Comparison of ENCODE assay signal across 10 cellular contexts in the genomic region with DNA sequence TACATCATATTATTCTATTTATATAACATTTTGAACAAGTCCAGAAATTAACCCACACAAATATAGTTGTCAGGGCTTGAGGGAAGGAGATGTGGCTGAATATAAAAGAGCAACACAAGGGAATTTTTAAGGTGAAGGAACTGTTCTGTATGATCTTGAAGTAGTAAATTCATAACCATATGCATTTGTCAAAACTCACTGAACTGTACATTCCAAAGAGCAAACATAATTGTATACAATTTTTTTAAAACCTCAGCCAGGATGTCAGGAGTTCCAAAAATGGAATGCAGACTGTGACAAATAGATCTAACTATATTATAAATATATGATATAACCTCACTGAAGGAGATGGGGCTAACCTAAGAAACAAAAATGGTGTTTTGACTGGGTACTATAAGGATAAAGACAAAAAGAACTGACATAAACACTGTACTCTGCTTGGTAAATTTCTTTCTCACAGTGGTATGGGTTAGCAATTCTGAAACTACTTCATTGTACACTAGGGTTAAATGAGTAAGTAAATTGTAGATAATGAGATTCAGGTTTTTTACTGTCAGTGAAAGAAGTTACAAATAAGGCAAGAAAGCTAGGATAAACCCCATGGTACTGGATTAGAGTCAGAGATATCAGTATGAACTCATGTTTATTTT. TPM values are rescaled to one million over a fixed set of nuclear protein-coding genes. Genes with fewer than 3 reads are reported as not detected.
DNase-seq lines count a peak whose midpoint lies in the region; ATAC-seq, FAIRE-seq and TF ChIP-seq lines count a peak whose summit lies in the region.
"Had no signal": no experiment of that assay in that cellular context is flagged by ENCODE, and none has a peak within 500 bp of the region (broad histone marks: within the 10 kb centered on the region; RNA-seq: fewer than 3 reads in every experiment).

No MANE protein-coding gene starts in this region.

- no peak overlapping the region for H3K4me3 ChIP-seq in upper lobe of right lung
- H3K4me3 ChIP-seq in naive thymus-derived CD4-positive, alpha-beta T cell (ENCODE audit: low read length): no peak overlapping the region

- H3K4me1 Mint-ChIP-seq in activated T-helper 2 cell treated with anti-CD3 and anti-CD28 coated beads, Interferon-gamma antibody, Interleukin-2, Interleukin-4, amounts not matched to agents 10 μg/mL and 5 μg/mL and 100 μg/mL, durations not matched to agents 14 hours and 24 hours and 36 hours (ENCODE audit: low read depth): peaks cover 35% of the 10 kb centered on the region
- H3K4me1 Mint-ChIP-seq in naive thymus-derived CD4-positive, alpha-beta T cell: peaks cover 21 to 63% (median 52%) of the 10 kb centered on the region in 7 donors

- no peak overlapping the region for H3K27ac ChIP-seq in upper lobe of right lung
- H3K27ac ChIP-seq in naive thymus-derived CD4-positive, alpha-beta T cell (ENCODE audit: low read depth, low read length): no peak overlapping the region

- no peak for FAIRE-seq in frontal cortex (lab: Jason Lieb, UNC)

- no peak overlapping the region for H3K27ac Mint-ChIP-seq in activated T-helper 2 cell treated with anti-CD3 and anti-CD28 coated beads, Interferon-gamma antibody, Interleukin-2, Interleukin-4, amounts not matched to agents 10 μg/mL and 5 μg/mL and 100 μg/mL, durations not matched to agents 14 hours and 24 hours and 36 hours
- H3K27ac Mint-ChIP-seq in naive thymus-derived CD4-positive, alpha-beta T cell: no peak overlapping the region
- H3K27ac Mint-ChIP-seq: CD4-positive, alpha-beta T cell had no signal

- H3K36me3 Mint-ChIP-seq in activated T-helper 2 cell treated with anti-CD3 and anti-CD28 coated beads, Interferon-gamma antibody, Interleukin-2, Interleukin-4, amounts not matched to agents 10 μg/mL and 5 μg/mL and 100 μg/mL, durations not matched to agents 14 hours and 24 hours and 36 hours (ENCODE audit: low read depth): peaks cover 28% of the 10 kb centered on the region
- peaks cover 0 to 34% (median 16%) of the 10 kb centered on the region in 5 donors for H3K36me3 Mint-ChIP-seq in naive thymus-derived CD4-positive, alpha-beta T cell

- no peaks in the 10 kb centered on the region for H3K27me3 ChIP-seq in upper lobe of right lung
- H3K27me3 ChIP-seq in naive thymus-derived CD4-positive, alpha-beta T cell (ENCODE audit: control insufficient read depth in 2 of 2, insufficient read depth in 2 of 2, low read length in 2 of 2): no peaks in the 10 kb centered on the region

- no peak for TF ChIP-seq CTCF in upper lobe of right lung (IDR thresholded peaks at IDR 0.05)

- H3K4me3 Mint-ChIP-seq in activated T-helper 2 cell treated with anti-CD3 and anti-CD28 coated beads, Interferon-gamma antibody, Interleukin-2, Interleukin-4, amounts not matched to agents 10 μg/mL and 5 μg/mL and 100 μg/mL, durations not matched to agents 14 hours and 24 hours and 36 hours (ENCODE audit: low read depth): no peak overlapping the region
- H3K4me3 Mint-ChIP-seq in naive thymus-derived CD4-positive, alpha-beta T cell: no peak overlapping the region
- H3K4me3 Mint-ChIP-seq: CD4-positive, alpha-beta T cell had no signal

- DNase-seq in EH (ENCODE audit: low read depth) (peak; percentile 31), upper lobe of right lung (no peak), frontal cortex (ENCODE audit: low spot score in 2 of 2) (no peak)
- no peak for DNase-seq in activated T-helper 2 cell treated with anti-CD3 and anti-CD28 coated beads, Interferon-gamma antibody, Interleukin-2, Interleukin-4, amounts not matched to agents 10 μg/mL and 5 μg/mL and 100 μg/mL, durations not matched to agents 14 hours and 24 hours and 36 hours (ENCODE audit: low spot score)
- DNase-seq in naive thymus-derived CD4-positive, alpha-beta T cell: no peak
- DNase-seq: CD4-positive, alpha-beta T cell; NCI-H1105 had no signal

- peak; percentile 96 for ATAC-seq in GM18870 (IDR thresholded peaks at IDR 0.05; ENCODE audit: unreplicated experiment)
- peak; percentile 94 for ATAC-seq in HG02588 (IDR thresholded peaks at IDR 0.05; ENCODE audit: unreplicated experiment)
- peak; percentile 98 for ATAC-seq in HG03469 (IDR thresholded peaks at IDR 0.05; ENCODE audit: unreplicated experiment)
- no peak for ATAC-seq in upper lobe of right lung
- no peak for ATAC-seq in naive thymus-derived CD4-positive, alpha-beta T cell

- no peaks in the 10 kb centered on the region for H3K27me3 Mint-ChIP-seq in activated T-helper 2 cell treated with anti-CD3 and anti-CD28 coated beads, Interferon-gamma antibody, Interleukin-2, Interleukin-4, amounts not matched to agents 10 μg/mL and 5 μg/mL and 100 μg/mL, durations not matched to agents 14 hours and 24 hours and 36 hours (ENCODE audit: low read depth)
- no peaks in the 10 kb centered on the region for H3K27me3 Mint-ChIP-seq in naive thymus-derived CD4-positive, alpha-beta T cell
- H3K27me3 Mint-ChIP-seq: CD4-positive, alpha-beta T cell had no signal

- no peaks in the 10 kb centered on the region for H3K9me3 Mint-ChIP-seq in activated T-helper 2 cell treated with anti-CD3 and anti-CD28 coated beads, Interferon-gamma antibody, Interleukin-2, Interleukin-4, amounts not matched to agents 10 μg/mL and 5 μg/mL and 100 μg/mL, durations not matched to agents 14 hours and 24 hours and 36 hours
- no peaks in the 10 kb centered on the region for H3K9me3 Mint-ChIP-seq in naive thymus-derived CD4-positive, alpha-beta T cell
- H3K9me3 Mint-ChIP-seq: CD4-positive, alpha-beta T cell had no signal

- H3K4me1 ChIP-seq in upper lobe of right lung: peaks cover 4% of the 10 kb centered on the region
- H3K4me1 ChIP-seq in naive thymus-derived CD4-positive, alpha-beta T cell (ENCODE audit: control insufficient read depth in 2 of 2, insufficient read depth in 2 of 2, low read length in 2 of 2): no peaks in the 10 kb centered on the region

- H3K9me3 ChIP-seq in upper lobe of right lung: no peaks in the 10 kb centered on the region
- no peaks in the 10 kb centered on the region for H3K9me3 ChIP-seq in naive thymus-derived CD4-positive, alpha-beta T cell (ENCODE audit: control insufficient read depth in 2 of 3, low read length in 3 of 3)

- CTCF ChIA-PET in naive thymus-derived CD4-positive, alpha-beta T cell (lab: Charles Lee): no interaction called here

- no peaks in the 10 kb centered on the region for H3K36me3 ChIP-seq in upper lobe of right lung
- H3K36me3 ChIP-seq in naive thymus-derived CD4-positive, alpha-beta T cell (ENCODE audit: control insufficient read depth in 2 of 3, insufficient read depth in 3 of 3, low read length in 3 of 3): no peaks in the 10 kb centered on the region

- intact Hi-C loops in upper lobe of right lung (cut with DNase I): no loop called here
- intact Hi-C loops in activated T-helper 2 cell treated with anti-CD3 and anti-CD28 coated beads, Interferon-gamma antibody, Interleukin-2, Interleukin-4, amounts not matched to agents 10 μg/mL and 5 μg/mL and 100 μg/mL, durations not matched to agents 14 hours and 24 hours and 36 hours (cut with micrococcal nuclease): loop anchor here (1.0 to 5.0 kb wide), 2 partner anchors 14 to 632 kb away; partner anchors contain the start of gene GOLGB1
- intact Hi-C loops in naive thymus-derived CD4-positive, alpha-beta T cell (cut with micrococcal nuclease): no loop called here

- POLR2A ChIA-PET in naive thymus-derived CD4-positive, alpha-beta T cell (lab: Charles Lee): no interaction called here

RNA-seq across cellular contexts. Expression of gene GOLGB1, which starts 14.4 kb away (rescaled TPM):
- total RNA-seq in upper lobe of right lung: 57.0 TPM
- 26.4 and 28.2 TPM in 2 replicates for total RNA-seq in activated T-helper 2 cell treated with anti-CD3 and anti-CD28 coated beads, Interferon-gamma antibody, Interleukin-2, Interleukin-4, amounts not matched to agents 10 μg/mL and 5 μg/mL and 100 μg/mL, durations not matched to agents 14 hours and 24 hours and 36 hours
- total RNA-seq in frontal cortex: 42.4 TPM
- 10 to 100 TPM; 29.5 to 49.7 (median 44.5) TPM for total RNA-seq in naive thymus-derived CD4-positive, alpha-beta T cell
- polyA plus RNA-seq in naive thymus-derived CD4-positive, alpha-beta T cell: 10 to 100 TPM in 1 of 2 donors, 1 to 10 TPM in 1; 3.4 to 11.1 TPM

Comparison
In these comparisons a context has a peak if more than half of its experiments do, and no peak if none do; other contexts are left out.
1. ATAC-seq: peak in GM18870 (single experiment), HG02588 (single experiment) and HG03469 (single experiment); none in upper lobe of right lung (single experiment) and naive thymus-derived CD4-positive, alpha-beta T cell (single experiment).